1 cellular context compared by ENCODE assay signal in genomic region chr13:20482818-20483217, GRCh38.
TF ChIP-seq lines count a peak whose summit lies in the region.

No MANE protein-coding gene starts in this region.

TF ChIP-seq in endothelial cell of umbilical vein, 7 proteins besides CTCF, POLR2A, EP300 and RAD21:
- TF ChIP-seq JUN (IDR thresholded peaks at IDR 0.05; ENCODE audit: borderline replicate concordance, insufficient read depth, insufficient read length, low read depth) (no peak), MYC (IDR thresholded peaks at IDR 0.05; ENCODE audit: low read depth, low read length) (no peak), GATA2 (IDR thresholded peaks at IDR 0.05; ENCODE audit: insufficient read depth, insufficient read length, low read depth, low read length) (no peak)
- TF ChIP-seq, protein P1, sequence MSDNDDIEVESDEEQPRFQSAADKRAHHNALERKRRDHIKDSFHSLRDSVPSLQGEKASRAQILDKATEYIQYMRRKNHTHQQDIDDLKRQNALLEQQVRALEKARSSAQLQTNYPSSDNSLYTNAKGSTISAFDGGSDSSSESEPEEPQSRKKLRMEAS (IDR thresholded peaks at IDR 0.05; ENCODE audit: insufficient read depth, insufficient read length) = no peak
